Comparison of ENCODE assay signal across 8 cellular contexts in genomic region chr14:75427126-75427481, GRCh38.
DNase-seq lines count a peak whose midpoint lies in the region; ATAC-seq lines count a peak whose summit lies in the region.

No MANE protein-coding gene starts in this region.

- DNase-seq in adipocyte (ENCODE audit: low read depth), result no peak
- no peak for DNase-seq in UCSD-AML1 (lab: John Stamatoyannopoulos, UW; ENCODE audit: unreplicated experiment)
- no peak for DNase-seq in Kasumi-1 (lab: John Stamatoyannopoulos, UW)
- DNase-seq in SKM-1 treated with dmso at 0.1 percent for 144 hours (lab: John Stamatoyannopoulos, UW; ENCODE audit: unreplicated experiment), result no peak

- H3K9ac ChIP-seq in adipocyte (ENCODE audit: low read length) (peak overlapping the region; percentile 82), iPS-20b (ENCODE audit: low read depth, low read length) (peak overlapping the region; percentile 59; the same call in 1 of the 2 replicates), subcutaneous abdominal adipose tissue (ENCODE audit: low read length in 5 of 5) (peak overlapping the region; percentile 38 to 77 (median 63))

- H3K27ac ChIP-seq in iPS-20b (ENCODE audit: low read length) (no peak overlapping the region), subcutaneous abdominal adipose tissue (ENCODE audit: low read depth, low read length) (peak overlapping the region; percentile 83)

- peak overlapping the region; percentile 79 for H3K4me3 ChIP-seq in adipocyte (ENCODE audit: low read length)
- peak overlapping the region; percentile 74 for H3K4me3 ChIP-seq in iPS-20b (ENCODE audit: low read length)
- peak overlapping the region; percentile 66 to 80 (median 74) for H3K4me3 ChIP-seq in subcutaneous abdominal adipose tissue (ENCODE audit: low read depth in 1 of 5, low read length in 5 of 5)

- no peaks in the 10 kb centered on the region for H3K27me3 ChIP-seq in adipocyte (replicated peaks; ENCODE audit: control insufficient read depth, insufficient read depth, low read length)
- peaks cover 39% of the 10 kb centered on the region for H3K27me3 ChIP-seq in iPS-20b (ENCODE audit: insufficient read depth, low read length)
- H3K27me3 ChIP-seq in subcutaneous abdominal adipose tissue (ENCODE audit: control insufficient read depth in 5 of 5, insufficient read depth in 4 of 5, low read length in 5 of 5), result no peaks in the 10 kb centered on the region

- peaks cover 36% of the 10 kb centered on the region for H3K4me1 ChIP-seq in adipocyte (ENCODE audit: control insufficient read depth, insufficient read depth, low read length)
- H3K4me1 ChIP-seq in iPS-20b (ENCODE audit: insufficient read depth, low read length), result peaks cover 7% of the 10 kb centered on the region
- peaks cover 18 to 53% (median 44%) of the 10 kb centered on the region in 5 donors for H3K4me1 ChIP-seq in subcutaneous abdominal adipose tissue (ENCODE audit: control insufficient read depth in 5 of 5, insufficient read depth in 5 of 5, low read length in 5 of 5)

- H3K36me3 ChIP-seq in adipocyte (ENCODE audit: control insufficient read depth, insufficient read depth, low read length, severe bottlenecking) (peaks cover under 1% of the 10 kb centered on the region), iPS-20b (ENCODE audit: insufficient read depth, low read depth, low read length) (no peaks in the 10 kb centered on the region), subcutaneous abdominal adipose tissue (ENCODE audit: control insufficient read depth in 5 of 5, insufficient read depth in 5 of 5, low read length in 5 of 5) (peaks cover 0 to 6% (median 4%) of the 10 kb centered on the region in 5 donors)

- no peaks in the 10 kb centered on the region for H3K9me3 ChIP-seq in adipocyte (ENCODE audit: control insufficient read depth, low read length)
- no peaks in the 10 kb centered on the region for H3K9me3 ChIP-seq in iPS-20b (ENCODE audit: insufficient read depth, low read depth, low read length)
- H3K9me3 ChIP-seq in subcutaneous abdominal adipose tissue (ENCODE audit: control insufficient read depth in 5 of 5, low read length in 5 of 5), result peaks cover 0 to 4% (median 0%) of the 10 kb centered on the region in 5 donors

- ATAC-seq in GM18511 (IDR thresholded peaks at IDR 0.05; ENCODE audit: unreplicated experiment), result peak; percentile 42
- peak; percentile 23 for ATAC-seq in HG02981 (IDR thresholded peaks at IDR 0.05; ENCODE audit: unreplicated experiment)
